In genomic region chr9:95516221-95516735, GRCh38 we compare ENCODE assay signal across 8 cellular contexts. TPM values are rescaled to one million over a fixed set of nuclear protein-coding genes. Genes with fewer than 3 reads are reported as not detected.
DNase-seq lines count a peak whose midpoint lies in the region; ATAC-seq and TF ChIP-seq lines count a peak whose summit lies in the region.

No MANE protein-coding gene starts in this region.

- H3K9me3 ChIP-seq in PC-9 (ENCODE audit: insufficient read depth, low read depth), result peaks cover 8% of the 10 kb centered on the region; the same call in 1 of the 2 replicates
- no peaks in the 10 kb centered on the region for H3K9me3 ChIP-seq in effector memory CD4-positive, alpha-beta T cell (ENCODE audit: control insufficient read depth, low read length)
- H3K9me3 ChIP-seq in naive thymus-derived CD4-positive, alpha-beta T cell (ENCODE audit: control insufficient read depth in 2 of 3, low read length in 3 of 3), result peaks cover 0 to 7% (median 0%) of the 10 kb centered on the region in 3 experiments

- CTCF ChIA-PET in PC-9 (lab: Charles Lee), result no interaction called here
- CTCF ChIA-PET in naive thymus-derived CD4-positive, alpha-beta T cell (lab: Charles Lee), result no interaction called here

- no peak overlapping the region for H3K27ac ChIP-seq in PC-9
- no peak overlapping the region for H3K27ac ChIP-seq in effector memory CD4-positive, alpha-beta T cell (ENCODE audit: insufficient read depth, low read length, poor library complexity, severe bottlenecking)
- no peak overlapping the region for H3K27ac ChIP-seq in naive thymus-derived CD4-positive, alpha-beta T cell (ENCODE audit: low read depth, low read length)

- peak overlapping the region; percentile 95 for H3K4me3 ChIP-seq in PC-9
- H3K4me3 ChIP-seq in effector memory CD4-positive, alpha-beta T cell (ENCODE audit: insufficient read depth, low read depth, low read length, poor library complexity, severe bottlenecking), result peak overlapping the region; percentile 62
- peak overlapping the region; percentile 85 for H3K4me3 ChIP-seq in naive thymus-derived CD4-positive, alpha-beta T cell (ENCODE audit: low read length)

- peaks cover 17 to 39% (median 30%) of the 10 kb centered on the region in 7 donors for H3K4me1 Mint-ChIP-seq in naive thymus-derived CD4-positive, alpha-beta T cell

- POLR2A ChIA-PET in PC-9 (lab: Charles Lee; ENCODE audit: unreplicated experiment), result interaction anchor here (0.6 kb wide), 1 partner anchor 232 kb away, joined by 8 read pairs; no protein-coding TSS in a partner anchor
- POLR2A ChIA-PET in naive thymus-derived CD4-positive, alpha-beta T cell (lab: Charles Lee), result no interaction called here

- H2AFZ ChIP-seq in PC-9, result peak overlapping the region; percentile 99

- H3K27ac Mint-ChIP-seq in naive thymus-derived CD4-positive, alpha-beta T cell, result peak overlapping the region; percentile 9 to 76 (median 52)

- TF ChIP-seq CTCF in PC-9 (conservative IDR thresholded peaks at IDR 0.05), result no peak

- H3K4me2 ChIP-seq in PC-9, result peak overlapping the region; percentile 100

- H3K36me3 ChIP-seq in PC-9 (ENCODE audit: low read depth), result no peaks in the 10 kb centered on the region
- H3K36me3 ChIP-seq in effector memory CD4-positive, alpha-beta T cell (ENCODE audit: control insufficient read depth, insufficient read depth, low read length), result no peaks in the 10 kb centered on the region
- no peaks in the 10 kb centered on the region for H3K36me3 ChIP-seq in naive thymus-derived CD4-positive, alpha-beta T cell (ENCODE audit: control insufficient read depth in 2 of 3, insufficient read depth in 3 of 3, low read length in 3 of 3)

- H4K20me1 ChIP-seq in PC-9 (ENCODE audit: insufficient read depth), result no peaks in the 10 kb centered on the region

- H3K4me3 Mint-ChIP-seq in naive thymus-derived CD4-positive, alpha-beta T cell, result peak overlapping the region; percentile 86 to 99 (median 94)

- intact Hi-C loops in PC-9 (cut with micrococcal nuclease; ENCODE audit: unreplicated experiment), result loop anchor here (10.0 kb wide), 1 partner anchor 209 kb away; no protein-coding TSS in a partner anchor
- intact Hi-C loops in naive thymus-derived CD4-positive, alpha-beta T cell (cut with micrococcal nuclease), result loop anchor here (1.0 to 10.0 kb wide), 3 partner anchors 9 to 939 kb away; partner anchors contain the start of gene HABP4 (in 1 of the 2)

- peaks cover 0 to 26% (median 6%) of the 10 kb centered on the region in 11 donors for H3K9me3 Mint-ChIP-seq in naive thymus-derived CD4-positive, alpha-beta T cell

- DNase-seq in GM03348 (ENCODE audit: low spot score), result peak; percentile 44
- no peak for DNase-seq in PC-9
- DNase-seq in effector memory CD4-positive, alpha-beta T cell, result no peak
- no peak for DNase-seq in naive thymus-derived CD4-positive, alpha-beta T cell
- DNase-seq in Ammon's horn (ENCODE audit: low spot score), result no peak
- no peak for DNase-seq in iPS-NIHi7 (ENCODE audit: extremely low spot score)

- ATAC-seq in naive thymus-derived CD4-positive, alpha-beta T cell, result peak; percentile 45
- no peak for ATAC-seq in HG02678 (IDR thresholded peaks at IDR 0.05; ENCODE audit: unreplicated experiment)
- no peak for ATAC-seq in GM19395 (IDR thresholded peaks at IDR 0.05; ENCODE audit: unreplicated experiment)

- peaks cover 12% of the 10 kb centered on the region; the same call in 1 of the 2 replicates for H3K4me1 ChIP-seq in PC-9 (replicated peaks; ENCODE audit: insufficient read depth)
- peaks cover 7% of the 10 kb centered on the region for H3K4me1 ChIP-seq in effector memory CD4-positive, alpha-beta T cell (ENCODE audit: control insufficient read depth, insufficient read depth, low read length, poor library complexity, severe bottlenecking)
- peaks cover 7 to 17% of the 10 kb centered on the region in 2 donors for H3K4me1 ChIP-seq in naive thymus-derived CD4-positive, alpha-beta T cell (ENCODE audit: control insufficient read depth in 2 of 2, insufficient read depth in 2 of 2, low read length in 2 of 2)

- peaks cover 0 to 11% (median 5%) of the 10 kb centered on the region in 5 donors for H3K36me3 Mint-ChIP-seq in naive thymus-derived CD4-positive, alpha-beta T cell

- H3K9me2 ChIP-seq in PC-9 (ENCODE audit: insufficient read depth), result no peaks in the 10 kb centered on the region

- H3F3A ChIP-seq in PC-9 (ENCODE audit: insufficient read depth, low read depth), result peaks cover 17% of the 10 kb centered on the region; the same call in 1 of the 2 replicates

- peaks cover 0 to 91% (median 1%) of the 10 kb centered on the region in 5 donors for H3K27me3 Mint-ChIP-seq in naive thymus-derived CD4-positive, alpha-beta T cell

- BruUV-seq in PC-9 (replicated peaks; lab: Mats Ljungman, UMichigan), result no TSS peak

- H3K79me2 ChIP-seq in PC-9 (ENCODE audit: low read depth), result peaks cover 17% of the 10 kb centered on the region

- H3K27me3 ChIP-seq in PC-9 (ENCODE audit: insufficient read depth, low read depth), result peaks cover 24% of the 10 kb centered on the region
- no peaks in the 10 kb centered on the region for H3K27me3 ChIP-seq in effector memory CD4-positive, alpha-beta T cell (replicated peaks; ENCODE audit: control insufficient read depth, insufficient read depth, low read length, poor library complexity, severe bottlenecking)
- H3K27me3 ChIP-seq in naive thymus-derived CD4-positive, alpha-beta T cell (ENCODE audit: control insufficient read depth in 2 of 2, insufficient read depth in 2 of 2, low read length in 2 of 2), result no peaks in the 10 kb centered on the region

RNA-seq across cellular contexts. Expression of gene PTCH1, which starts 0.5 kb away (rescaled TPM):
- 23.0 and 33.4 TPM in 2 replicates for total RNA-seq in PC-9 (2021)
- 10 to 100 TPM in 4 of 5 experiments, 1 to 10 TPM in 1; 5.7 to 28.9 (median 23.5) TPM for total RNA-seq in naive thymus-derived CD4-positive, alpha-beta T cell
- polyA plus RNA-seq in naive thymus-derived CD4-positive, alpha-beta T cell, result 10 to 100 TPM in 1 of 2 donors, 1 to 10 TPM in 1; 9.7 to 10.2 TPM
